In the genomic region with DNA sequence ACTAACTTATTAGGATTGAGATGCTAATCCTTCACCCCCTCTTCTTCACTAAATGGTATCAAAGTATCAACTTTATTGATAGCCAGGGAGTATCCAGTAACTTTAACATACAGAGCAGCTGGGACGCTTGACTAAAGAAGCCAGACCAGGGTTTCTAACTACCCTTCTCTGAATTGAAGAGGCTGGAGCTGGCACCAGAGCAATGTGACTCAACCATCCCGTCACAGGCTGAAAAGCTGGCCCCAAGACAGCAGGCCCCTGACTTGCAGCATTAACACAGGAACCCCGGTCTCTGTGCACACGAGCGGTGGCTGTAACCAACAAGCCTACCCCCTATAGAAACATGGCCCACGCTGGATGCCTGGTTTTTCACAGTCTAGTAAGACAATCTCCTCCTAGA, we compare ENCODE assay signal across 30 cellular contexts. TPM values are rescaled to one million over a fixed set of nuclear protein-coding genes. Genes with fewer than 3 reads are reported as not detected.
A peak's percentile ranks its signal among the peaks of the same experiment; 100 is the strongest.
DNase-seq lines count a peak whose midpoint lies in the region; ATAC-seq, FAIRE-seq and TF ChIP-seq lines count a peak whose summit lies in the region.
"Had no signal": no experiment of that assay in that cellular context is flagged by ENCODE, and none has a peak within 500 bp of the region (broad histone marks: within the 10 kb centered on the region; RNA-seq: fewer than 3 reads in every experiment).

No MANE protein-coding gene starts in this region.

- H3K36me3 ChIP-seq in DND-41 (ENCODE audit: insufficient read depth, low read length) (no peaks in the 10 kb centered on the region), osteoblast (ENCODE audit: insufficient read depth, low read length) (no peaks in the 10 kb centered on the region)
- H3K36me3 ChIP-seq: BLaER1 had no signal

- intact Hi-C loops in left colon (cut with DNase I, micrococcal nuclease), result no loop called here

- no peak for TF ChIP-seq POLR2A in GM12892 (IDR thresholded peaks at IDR 0.05; ENCODE audit: low read depth, low read length)

- no peak overlapping the region for H3K9ac ChIP-seq in DND-41 (ENCODE audit: low read depth, low read length)
- H3K9ac ChIP-seq: BLaER1 had no signal

- TF ChIP-seq CTCF in DND-41 (IDR thresholded peaks at IDR 0.05; ENCODE audit: borderline replicate concordance, extremely low read depth, low read length, poor library complexity, severe bottlenecking), result no peak
- no peak for TF ChIP-seq CTCF in brain (conservative IDR thresholded peaks at IDR 0.05)
- TF ChIP-seq CTCF in osteoblast (IDR thresholded peaks at IDR 0.05; ENCODE audit: extremely low read depth, low read depth, low read length), result no peak

- ATAC-seq in DND-41 (ENCODE audit: insufficient read depth, low read depth), result no peak
- no peak for ATAC-seq in left colon
- ATAC-seq: A549 had no signal

- no peaks in the 10 kb centered on the region for H3K27me3 ChIP-seq in DND-41 (ENCODE audit: insufficient read depth, low read length, poor library complexity)
- no peaks in the 10 kb centered on the region for H3K27me3 ChIP-seq in osteoblast (ENCODE audit: insufficient read depth, low read length)
- H3K27me3 ChIP-seq: BLaER1 had no signal

- H3K4me2 ChIP-seq in DND-41 (ENCODE audit: insufficient read depth, low read length), result no peak overlapping the region
- peak overlapping the region; percentile 25 for H3K4me2 ChIP-seq in osteoblast (ENCODE audit: insufficient read depth, low read length)
- H3K4me2 ChIP-seq: A549, BLaER1, PC-9 had no signal

- no peaks in the 10 kb centered on the region for H4K20me1 ChIP-seq in DND-41 (ENCODE audit: insufficient read depth, low read length)
- no peaks in the 10 kb centered on the region for H4K20me1 ChIP-seq in osteoblast (ENCODE audit: insufficient read depth, low read length)
- H4K20me1 ChIP-seq: BLaER1 had no signal

- H2AFZ ChIP-seq in DND-41 (ENCODE audit: low read depth, low read length) (peak overlapping the region; percentile 28; the same call in 1 of the 2 replicates), osteoblast (ENCODE audit: low read length) (peak overlapping the region; percentile 53)
- H2AFZ ChIP-seq: PC-9 had no signal

- peak overlapping the region in 3 of 5 experiments; percentile 17 to 87 (median 39) for H3K27ac Mint-ChIP-seq in brain
- H3K27ac Mint-ChIP-seq: CD4-positive, alpha-beta T cell had no signal

- H3K4me1 Mint-ChIP-seq in brain, result peaks cover 10% of the 10 kb centered on the region
- H3K4me1 Mint-ChIP-seq: IgD-negative memory B cell had no signal

- H3K4me3 Mint-ChIP-seq in brain, result peak overlapping the region in 1 of 5 experiments; percentile 35
- H3K4me3 Mint-ChIP-seq: CD4-positive, alpha-beta T cell; IgD-negative memory B cell had no signal

- no peak overlapping the region for H3K27ac ChIP-seq in DND-41 (ENCODE audit: low read length)
- no peak overlapping the region for H3K27ac ChIP-seq in osteoblast (ENCODE audit: low read depth, low read length)
- H3K27ac ChIP-seq: A549, BLaER1, PC-9, SK-N-MC had no signal

- no peak overlapping the region for H3K4me3 ChIP-seq in DND-41 (ENCODE audit: low read depth in 1 of 2, low read length in 2 of 2)
- no peak overlapping the region for H3K4me3 ChIP-seq in osteoblast (ENCODE audit: insufficient read depth, low read length)
- H3K4me3 ChIP-seq: A549, BLaER1, PC-9, SK-N-MC had no signal

- no peak for DNase-seq in DND-41
- DNase-seq in LHCN-M2 (ENCODE audit: low read depth), result peak; percentile 28
- peak; percentile 74 for DNase-seq in osteoblast (ENCODE audit: insufficient read length, low spot score, missing footprints)
- no peak for DNase-seq in GM12892 (ENCODE audit: insufficient read length)
- no peak for DNase-seq in left colon
- DNase-seq in DMS114 treated with DMSO at 0.1 percent for 48 hours (lab: John Stamatoyannopoulos, UW; ENCODE audit: unreplicated experiment), result no peak
- no peak for DNase-seq in NCI-H1092 treated with DMSO at 0.1 percent for 48 hours (lab: John Stamatoyannopoulos, UW)
- DNase-seq: Caco-2; CD4-positive, alpha-beta T cell; DMS 273 treated with DMSO at 0.1 percent for 48 hours; Karpas-422; MM.1S; NCI-H1048; NCI-H1436; NCI-H187 treated with DMSO at 0.1 percent for 48 hours; NCI-H2107; NCI-H2227 treated with DMSO at 0.1 percent for 48 hours; NCI-H510A treated with DMSO at 0.1 percent for 48 hours; NCI-H748 treated with DMSO at 0.1 percent for 48 hours; PC-9; RPMI8226; SHP77 treated with DMSO at 0.1 percent for 48 hours had no signal

- H3K36me3 Mint-ChIP-seq in brain, result peaks cover 4% of the 10 kb centered on the region
- H3K36me3 Mint-ChIP-seq: IgD-negative memory B cell had no signal

- H3K9me3 Mint-ChIP-seq in brain, result peaks cover 5 to 23% (median 18%) of the 10 kb centered on the region in 5 experiments

- no peaks in the 10 kb centered on the region for H3K27me3 Mint-ChIP-seq in brain
- H3K27me3 Mint-ChIP-seq: IgD-negative memory B cell had no signal

- H3K9me3 ChIP-seq in DND-41 (ENCODE audit: insufficient read depth, low read length, severe bottlenecking), result no peaks in the 10 kb centered on the region
- H3K9me3 ChIP-seq in osteoblast (ENCODE audit: low read depth, low read length), result no peaks in the 10 kb centered on the region

- FAIRE-seq in GM12892 (lab: Jason Lieb, UNC), result no peak
- FAIRE-seq: A549, GM18507, H1 had no signal

- 0 out of 2 replicates have a peak, but pooled peaks cover 4% of the 10 kb centered on the region for H3K4me1 ChIP-seq in DND-41 (ENCODE audit: insufficient read depth, low read length)
- peaks cover 5% of the 10 kb centered on the region for H3K4me1 ChIP-seq in osteoblast (ENCODE audit: insufficient read depth, low read length)
- H3K4me1 ChIP-seq: A549, BLaER1 had no signal

- no peaks in the 10 kb centered on the region for H3K79me2 ChIP-seq in DND-41 (ENCODE audit: insufficient read depth, low read length)
- no peaks in the 10 kb centered on the region for H3K79me2 ChIP-seq in osteoblast (ENCODE audit: insufficient read depth, low read length)

RNA-seq across cellular contexts. Expression of gene ANKFN1, which starts 59.8 kb away (rescaled TPM):
- 0.19 TPM in 1 of 2 replicates, not detected in the other for total RNA-seq in LHCN-M2 (2014; rRNA removed)
- 0.10 TPM for polyA plus RNA-seq in LHCN-M2 (2012)
- polyA plus RNA-seq in brain (ENCODE audit: insufficient read depth, low read depth, low replicate concordance), result 0.41 TPM
- total RNA-seq in osteoblast, result 0.72 and 0.88 TPM in 2 replicates
- 0.17 TPM for polyA plus RNA-seq in GM12892 (2012; ENCODE audit: missing spikeins)
- 1 to 10 TPM in 1 of 2 donors, under 1 TPM in 1; 0.37 to 1.2 TPM for total RNA-seq in left colon
- total RNA-seq: CD4-positive, alpha-beta T cell; G401; H1; PC-9 had no signal
- polyA plus RNA-seq: H1, IgD-negative memory B cell had no signal

Comparison
In these comparisons a context has a peak if more than half of its experiments do, and no peak if none do; other contexts are left out.
1. DNase-seq: peak in LHCN-M2 (single experiment) and osteoblast (single experiment); none in DND-41 (single experiment), GM12892 (single experiment), left colon (0 of 2), DMS114 treated with DMSO at 0.1 percent for 48 hours (single experiment) and NCI-H1092 treated with DMSO at 0.1 percent for 48 hours (single experiment).